Comparison of ENCODE assay signal across 8 cellular contexts in the genomic region with DNA sequence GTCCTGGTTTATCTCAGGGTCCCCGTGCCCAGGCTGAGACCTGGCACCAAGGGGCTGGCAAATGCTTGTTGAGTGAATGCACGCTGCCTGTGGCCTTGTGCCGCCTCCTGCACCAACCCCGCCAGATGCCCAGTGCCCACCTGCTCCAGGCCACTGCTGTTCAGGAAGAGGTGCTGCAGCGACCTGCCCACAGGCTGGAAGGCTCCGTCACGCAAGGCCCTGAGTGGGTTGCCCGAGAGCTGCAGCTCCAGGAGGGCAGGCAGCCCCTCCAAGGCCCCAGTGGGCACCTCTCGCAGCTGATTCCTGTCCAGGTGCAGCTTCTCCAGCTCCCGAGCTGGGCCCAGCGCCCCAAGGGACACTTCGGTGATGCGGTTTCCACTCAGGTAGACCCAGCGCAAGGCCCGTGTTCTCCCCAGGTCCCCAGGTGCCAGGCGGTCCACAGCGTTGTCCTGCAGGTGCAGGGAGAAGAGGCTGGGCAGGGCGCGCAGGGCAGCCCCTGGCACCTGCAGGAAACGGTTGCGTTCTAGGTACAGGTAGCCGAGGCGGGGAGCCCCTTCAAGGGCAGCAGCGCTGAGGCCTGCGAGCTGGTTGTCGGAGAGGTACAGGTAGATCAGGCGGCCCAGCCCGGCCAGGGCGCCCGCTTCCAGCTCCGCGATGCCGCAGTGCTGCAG. TPM values are rescaled to one million over a fixed set of nuclear protein-coding genes. Genes with fewer than 3 reads are reported as not detected.
A peak's percentile ranks its signal among the peaks of the same experiment; 100 is the strongest.
DNase-seq lines count a peak whose midpoint lies in the region; ATAC-seq and TF ChIP-seq lines count a peak whose summit lies in the region.

No MANE protein-coding gene starts in this region.

- H3K9me3 ChIP-seq in AG04450 (ENCODE audit: control insufficient read depth, insufficient read depth, low read length) (no peaks in the 10 kb centered on the region; the same call in 1 of the 2 replicates), HUES64 (ENCODE audit: insufficient read depth, low read depth, low read length) (no peaks in the 10 kb centered on the region)

- H3K27ac ChIP-seq in AG04450 (ENCODE audit: low read depth, low read length) (no peak overlapping the region), HUES64 (ENCODE audit: low read depth, low read length) (no peak overlapping the region), cingulate gyrus (ENCODE audit: low read depth, low read length) (peak overlapping the region; percentile 69)

- POLR2A ChIA-PET in AG04450 (lab: Yijun Ruan, JAX): interaction anchor here (0.5 to 0.9 kb wide), 4 partner anchors 160 to 314 kb away, joined by 3 to 7 read pairs (median 4); no protein-coding TSS in a partner anchor

- no peaks in the 10 kb centered on the region for H3K36me3 Mint-ChIP-seq in naive B cell

- peak overlapping the region in 1 of 6 donors; percentile 45 for H3K27ac Mint-ChIP-seq in naive B cell

- H3K9ac ChIP-seq in HUES64 (ENCODE audit: low read depth, low read length): peak overlapping the region; percentile 64

- H3K4me1 ChIP-seq in HUES64 (ENCODE audit: insufficient read depth, low read length): peaks cover 3% of the 10 kb centered on the region; the same call in 1 of the 2 replicates

- H3K4me3 Mint-ChIP-seq in naive B cell: peak overlapping the region; percentile 47 to 76 (median 66)

- DNase-seq in AG04450 (ENCODE audit: low read depth, low spot score): no peak
- no peak for DNase-seq in naive B cell
- DNase-seq in hepatic stellate cell (ENCODE audit: low spot score): no peak
- no peak for DNase-seq in NCI-H524 treated with DMSO at 0.1 percent for 48 hours (lab: John Stamatoyannopoulos, UW)
- DNase-seq in NCI-H146 (lab: John Stamatoyannopoulos, UW): no peak

- peaks cover 0 to 2% (median 0%) of the 10 kb centered on the region in 7 donors for H3K9me3 Mint-ChIP-seq in naive B cell

- peak overlapping the region; percentile 17; the same call in 1 of the 2 replicates for H3K4me3 ChIP-seq in AG04450 (ENCODE audit: low read depth, low read length)
- peak overlapping the region; percentile 46 for H3K4me3 ChIP-seq in HUES64 (ENCODE audit: low read length)

- H3K27me3 ChIP-seq in AG04450 (ENCODE audit: control insufficient read depth, insufficient read depth, low read length) (peaks cover 2% of the 10 kb centered on the region), HUES64 (ENCODE audit: insufficient read depth, low read length) (peaks cover 6% of the 10 kb centered on the region; the same call in 1 of the 2 replicates)

- CTCF ChIA-PET in AG04450 (lab: Charles Lee): interaction anchor here (1.0 to 1.3 kb wide), 3 partner anchors 17 to 315 kb away, joined by 4 to 7 read pairs (median 4); no protein-coding TSS in a partner anchor

- no peak for ATAC-seq in naive B cell (ENCODE audit: low read depth in 2 of 2)
- ATAC-seq in SK-N-SH treated with all-trans-retinoic acid at 6 μM for 48 hours: no peak

- H3K36me3 ChIP-seq in HUES64 (ENCODE audit: insufficient read depth, low read length): no peaks in the 10 kb centered on the region

- H3K27me3 Mint-ChIP-seq in naive B cell: no peaks in the 10 kb centered on the region

- H3K4me1 Mint-ChIP-seq in naive B cell: peaks cover 2 to 9% (median 6%) of the 10 kb centered on the region in 3 donors

- TF ChIP-seq CTCF in AG04450 (IDR thresholded peaks at IDR 0.05; ENCODE audit: low read depth, low read length): no peak

- WGBS in HUES64: 59% methylated on average over 33 of the region's 33 CpGs

TF ChIP-seq in SK-N-SH treated with all-trans-retinoic acid at 6 μM for 48 hours, 23 proteins besides CTCF, POLR2A, EP300 and RAD21:
- TF ChIP-seq ZFP3 (CRISPR knock-in tag; IDR thresholded peaks at IDR 0.05): no peak
- no peak for TF ChIP-seq OSR1 (CRISPR knock-in tag; IDR thresholded peaks at IDR 0.05)
- TF ChIP-seq PPARA (CRISPR knock-in tag; IDR thresholded peaks at IDR 0.05; ENCODE audit: borderline replicate concordance): no peak
- no peak for TF ChIP-seq CREB5 (CRISPR knock-in tag; IDR thresholded peaks at IDR 0.05; ENCODE audit: low read depth)
- no peak for TF ChIP-seq ZNF565 (CRISPR knock-in tag; conservative IDR thresholded peaks at IDR 0.05; ENCODE audit: low read depth)
- TF ChIP-seq ZNF8 (CRISPR knock-in tag; IDR thresholded peaks at IDR 0.05): no peak
- no peak for TF ChIP-seq ZNF70 (CRISPR knock-in tag; IDR thresholded peaks at IDR 0.05)
- TF ChIP-seq POU6F1 (CRISPR knock-in tag; IDR thresholded peaks at IDR 0.05; ENCODE audit: borderline replicate concordance, low read depth): no peak
- TF ChIP-seq ARNTL (CRISPR knock-in tag; IDR thresholded peaks at IDR 0.05; ENCODE audit: borderline replicate concordance, low read depth): no peak

RNA-seq across cellular contexts. Expression of gene CHADL, which starts 3.6 kb away (rescaled TPM):
- polyA plus RNA-seq in AG04450 (2011; rRNA removed) (0.24 and 0.65 TPM in 2 replicates), naive B cell (ENCODE audit: low read depth in 6 of 6) (not detected)
- 0.22 and 0.23 TPM in 2 replicates for polyA minus RNA-seq in AG04450 (2011; rRNA and poly(A)+ RNA removed)
- 0.20 TPM for polyA plus RNA-seq in HUES64 (2013, experiment 1 of 2)
- polyA plus RNA-seq in HUES64 (2013, experiment 2 of 2): 0.63 TPM

RNA-seq across cellular contexts. Expression of gene L3MBTL2, which starts 32.1 kb away (rescaled TPM):
- 19.1 and 19.8 TPM in 2 replicates for polyA plus RNA-seq in AG04450 (2011; rRNA removed)
- polyA minus RNA-seq in AG04450 (2011; rRNA and poly(A)+ RNA removed): 27.1 and 31.4 TPM in 2 replicates
- 18.8 TPM for polyA plus RNA-seq in HUES64 (2013, experiment 1 of 2)
- 17.5 TPM for polyA plus RNA-seq in HUES64 (2013, experiment 2 of 2)
- polyA plus RNA-seq in naive B cell (ENCODE audit: low read depth in 6 of 6): 10 to 100 TPM; 21.2 to 29.8 (median 22.4) TPM

RNA-seq across cellular contexts. Expression of gene RANGAP1, which starts 48.8 kb away (rescaled TPM):
- polyA plus RNA-seq in AG04450 (2011; rRNA removed): 75.8 and 94.9 TPM in 2 replicates
- polyA minus RNA-seq in AG04450 (2011; rRNA and poly(A)+ RNA removed): 89.5 and 115 TPM in 2 replicates
- polyA plus RNA-seq in HUES64 (2013, experiment 1 of 2): 84.8 TPM
- polyA plus RNA-seq in HUES64 (2013, experiment 2 of 2): 81.4 TPM
- polyA plus RNA-seq in naive B cell (ENCODE audit: low read depth in 6 of 6): 10 to 100 TPM in 4 of 6 donors, 1 to 10 TPM in 2; 4.2 to 20.8 (median 11.8) TPM
